In genomic region chr10:21860718-21861117, GRCh38 we compare ENCODE assay signal across 18 cellular contexts.
A peak's percentile ranks its signal among the peaks of the same experiment; 100 is the strongest.
DNase-seq lines count a peak whose midpoint lies in the region; ATAC-seq and TF ChIP-seq lines count a peak whose summit lies in the region.
"Had no signal": no experiment of that assay in that cellular context is flagged by ENCODE, and none has a peak within 500 bp of the region (broad histone marks: within the 10 kb centered on the region; RNA-seq: fewer than 3 reads in every experiment).

No MANE protein-coding gene starts in this region.

- no peaks in the 10 kb centered on the region for H3K9me2 ChIP-seq in MM.1S (replicated peaks; ENCODE audit: insufficient read depth, low read length)

- no peaks in the 10 kb centered on the region for H4K20me1 ChIP-seq in MM.1S (ENCODE audit: insufficient read depth, low read length)

- peaks cover 4% of the 10 kb centered on the region; the same call in 1 of the 2 replicates for H3K4me1 ChIP-seq in MM.1S (ENCODE audit: low read length)
- H3K4me1 ChIP-seq in mucosa of descending colon (ENCODE audit: low read depth): no peaks in the 10 kb centered on the region
- H3K4me1 ChIP-seq: gastrocnemius medialis, SJCRH30 had no signal

- no peak overlapping the region for H3K27ac ChIP-seq in MM.1S (ENCODE audit: low read length)
- H3K27ac ChIP-seq: gastrocnemius medialis, SJCRH30 had no signal

- H3K36me3 ChIP-seq in GM06990 (ENCODE audit: control insufficient read depth, insufficient read depth, low read length) (no peaks in the 10 kb centered on the region), MM.1S (replicated peaks; ENCODE audit: insufficient read depth, low read length) (no peaks in the 10 kb centered on the region), mucosa of descending colon (ENCODE audit: low read depth) (no peaks in the 10 kb centered on the region)
- H3K36me3 ChIP-seq: gastrocnemius medialis, SJCRH30 had no signal

- H3K79me2 ChIP-seq in MM.1S (ENCODE audit: low read length): peaks cover 12% of the 10 kb centered on the region; the same call in 1 of the 2 replicates

- no peak overlapping the region for H3K4me3 ChIP-seq in GM06990 (replicated peaks; ENCODE audit: low read depth, low read length)
- H3K4me3 ChIP-seq in MM.1S (ENCODE audit: low read length): no peak overlapping the region
- H3K4me3 ChIP-seq in mucosa of descending colon: no peak overlapping the region
- H3K4me3 ChIP-seq: gastrocnemius medialis, lung, SJCRH30 had no signal

- no peak for TF ChIP-seq CTCF in GM06990 (IDR thresholded peaks at IDR 0.05; ENCODE audit: insufficient read depth, low read length, poor library complexity, severe bottlenecking)
- TF ChIP-seq CTCF in MM.1S (IDR thresholded peaks at IDR 0.05; ENCODE audit: low read length): no peak
- no peak for TF ChIP-seq CTCF in mucosa of descending colon (IDR thresholded peaks at IDR 0.05)

- no peak overlapping the region for H3K4me2 ChIP-seq in MM.1S (ENCODE audit: low read depth, low read length)

- ATAC-seq in GM21737 (IDR thresholded peaks at IDR 0.05; ENCODE audit: unreplicated experiment) (no peak), mucosa of descending colon (no peak), GM18870 (IDR thresholded peaks at IDR 0.05; ENCODE audit: unreplicated experiment) (no peak)
- ATAC-seq: effector memory CD8-positive, alpha-beta T cell; gastrocnemius medialis had no signal

- H3F3A ChIP-seq in MM.1S (ENCODE audit: insufficient read depth, low read length): no peaks in the 10 kb centered on the region

- DNase-seq in GM06990 (ENCODE audit: extremely low read depth, insufficient read length): peak; percentile 13
- peak; percentile 37 for DNase-seq in MM.1S
- peak; percentile 63 for DNase-seq in astrocyte of the hippocampus (ENCODE audit: low read depth, low spot score)
- DNase-seq in kidney glomerular epithelial cell (lab: John Stamatoyannopoulos, UW): peak; percentile 36
- no peak for DNase-seq in mucosa of descending colon
- DNase-seq: activated CD4-positive, alpha-beta T cell treated with anti-CD3 and anti-CD28 coated beads for 48 hours; activated naive CD8-positive, alpha-beta T cell treated with anti-CD3 and anti-CD28 coated beads, Interleukin-2, amount 10 ng/mL, durations not matched to agents 7 days and 5 days; AML-193; effector memory CD8-positive, alpha-beta T cell; gastrocnemius medialis; NCI-H1048; NCI-H2171; retina; T1000 had no signal

- H3K9ac ChIP-seq in MM.1S (ENCODE audit: low read length): no peak overlapping the region

- H3K27me3 ChIP-seq in GM06990 (replicated peaks; ENCODE audit: control insufficient read depth, insufficient read depth, low read length): no peaks in the 10 kb centered on the region
- H3K27me3 ChIP-seq in MM.1S (replicated peaks; ENCODE audit: insufficient read depth, low read length): no peaks in the 10 kb centered on the region
- H3K27me3 ChIP-seq: gastrocnemius medialis, SJCRH30 had no signal

- intact Hi-C loops in mucosa of descending colon (cut with DNase I, micrococcal nuclease): no loop called here

- H3K9me3 ChIP-seq in MM.1S (replicated peaks; ENCODE audit: insufficient read depth, low read length) (no peaks in the 10 kb centered on the region), mucosa of descending colon (no peaks in the 10 kb centered on the region)
- H3K9me3 ChIP-seq: gastrocnemius medialis, SJCRH30 had no signal

- H2AFZ ChIP-seq in MM.1S (ENCODE audit: low read length): no peak overlapping the region

Comparison
In these comparisons a context has a peak if more than half of its experiments do, and no peak if none do; other contexts are left out.
1. DNase-seq: peak in GM06990 (single experiment), MM.1S (single experiment), astrocyte of the hippocampus (single experiment) and kidney glomerular epithelial cell (single experiment); none in mucosa of descending colon (0 of 3).